In genomic region chr7:127485482-127485881, GRCh38 we compare ENCODE assay signal across 29 cellular contexts.
"Had no signal": no experiment of that assay in that cellular context is flagged by ENCODE, and none has a peak within 500 bp of the region (broad histone marks: within the 10 kb centered on the region; RNA-seq: fewer than 3 reads in every experiment).

No MANE protein-coding gene starts in this region.

- H3K4me3 ChIP-seq: colonic mucosa, gastroesophageal sphincter, ovary, prostate gland, skin epidermis, suprapubic skin, tibial artery had no signal

- H3K4me1 Mint-ChIP-seq: mesothelial cell of epicardium; naive B cell; stimulated activated memory B cell treated with anti-CD40 and anti-IgM and Interleukin-4, amounts not matched to agents 10 μg/mL and 1 μg/mL and 100 μg/mL, for 72 hours had no signal

- H3K27me3 ChIP-seq: colonic mucosa, gastroesophageal sphincter, ovary, suprapubic skin, tibial artery had no signal

- H3K9me3 Mint-ChIP-seq: mesothelial cell of epicardium had no signal

- H3K9me3 ChIP-seq: colonic mucosa, ovary, prostate gland, suprapubic skin had no signal

- H3K36me3 Mint-ChIP-seq: mesothelial cell of epicardium; naive B cell; stimulated activated memory B cell treated with anti-CD40 and anti-IgM and Interleukin-4, amounts not matched to agents 10 μg/mL and 1 μg/mL and 100 μg/mL, for 72 hours had no signal

- H3K36me3 ChIP-seq: colonic mucosa, gastroesophageal sphincter, ovary, prostate gland, suprapubic skin, tibial artery had no signal

- H3K27ac Mint-ChIP-seq: activated naive CD4-positive, alpha-beta T cell treated with anti-CD3 and anti-CD28 coated beads for 36 hours; mesothelial cell of epicardium; naive B cell; stimulated activated memory B cell treated with anti-CD40 and anti-IgM and Interleukin-4, amounts not matched to agents 10 μg/mL and 1 μg/mL and 100 μg/mL, for 72 hours had no signal

- H3K27ac ChIP-seq: colonic mucosa, gastroesophageal sphincter, ovary, prostate gland, skin epidermis, suprapubic skin, tibial artery had no signal

- ATAC-seq: gastroesophageal sphincter; left colon; sciatic nerve; stimulated activated memory B cell treated with anti-CD40 and anti-IgM and Interleukin-4, amounts not matched to agents 10 μg/mL and 1 μg/mL and 100 μg/mL, for 72 hours had no signal

- H3K4me1 ChIP-seq: colonic mucosa, gastroesophageal sphincter, prostate gland, suprapubic skin, tibial artery had no signal

- FAIRE-seq: astrocyte, kidney, urothelium cell line had no signal

- H3K4me3 Mint-ChIP-seq: activated naive CD4-positive, alpha-beta T cell treated with anti-CD3 and anti-CD28 coated beads for 36 hours; mesothelial cell of epicardium; naive B cell; stimulated activated memory B cell treated with anti-CD40 and anti-IgM and Interleukin-4, amounts not matched to agents 10 μg/mL and 1 μg/mL and 100 μg/mL, for 72 hours had no signal

- DNase-seq: activated CD4-positive, alpha-beta T cell treated with anti-CD3 and anti-CD28 coated beads for 4 hours; activated CD4-positive, alpha-beta T cell treated with anti-CD3 and anti-CD28 coated beads, Interleukin-2, amount 50 U/mL, for 48 hours; activated CD8-positive, alpha-beta memory T cell treated with anti-CD3 and anti-CD28 coated beads for 24 hours; activated effector memory CD4-positive, alpha-beta T cell treated with anti-CD3 and anti-CD28 coated beads, Interleukin-2, amount 50 U/mL, for 16 hours; activated naive CD4-positive, alpha-beta T cell treated with anti-CD3 and anti-CD28 coated beads for 36 hours; amniotic stem cell; central memory CD4-positive, alpha-beta T cell; colonic mucosa; effector CD8-positive, alpha-beta T cell; erythroblast; head of caudate nucleus; hippocampal formation; kidney; left colon; naive B cell; ovary; retina; stimulated activated CD4-positive, alpha-beta T cell treated with anti-CD3 and anti-CD28 coated beads, Interleukin-12 subunit alpha, Interleukin-12 subunit beta, amount 100 ng/mL, for 4 hours; stimulated activated CD4-positive, alpha-beta T cell treated with anti-CD3 and anti-CD28 coated beads, Interleukin-4, amount 100 ng/mL, for 24 hours; tibial artery had no signal
